In the genomic region with DNA sequence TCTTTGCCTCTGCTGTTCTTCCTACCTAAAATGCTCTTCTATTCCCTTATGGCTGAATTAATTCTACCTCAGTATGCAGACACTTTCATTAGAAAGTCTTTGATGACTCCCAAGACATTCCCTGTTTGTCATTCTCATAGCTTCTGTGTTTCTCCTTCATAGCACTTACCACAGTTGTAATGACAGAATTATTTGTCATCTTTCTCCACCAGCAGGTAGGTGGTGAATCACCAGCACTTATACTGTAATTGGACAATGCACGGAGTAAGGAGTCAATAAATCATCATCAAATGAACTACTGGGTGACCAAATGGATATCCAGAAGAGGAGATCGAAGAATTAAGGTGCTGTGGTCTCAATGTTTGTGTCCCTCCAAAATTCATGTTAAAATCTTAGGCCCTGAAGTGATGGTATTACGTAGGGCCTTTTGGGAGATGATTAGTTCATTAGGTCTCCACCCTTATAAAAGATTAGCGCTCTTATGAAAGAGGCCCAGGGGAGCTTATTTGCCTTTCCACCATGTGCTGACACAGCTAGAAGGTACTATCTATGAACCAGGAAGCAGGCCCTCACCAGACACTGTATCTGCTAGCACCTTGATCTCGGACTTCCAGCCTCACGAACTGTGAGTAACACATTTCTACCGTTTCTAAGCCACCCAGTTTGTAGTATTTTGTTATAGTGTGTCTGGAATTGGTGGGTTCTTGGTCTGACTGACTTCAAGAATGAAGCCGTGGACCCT, we compare ENCODE assay signal across 2 cellular contexts.
TF ChIP-seq lines count a peak whose summit lies in the region.

No MANE protein-coding gene starts in this region.

TF ChIP-seq in K562, 482 proteins besides CTCF, POLR2A, EP300 and RAD21:
- 0 out of 2 replicates have a peak, but pooled peaks have one; percentile 24 for TF ChIP-seq FOSL1 (tag; conservative IDR thresholded peaks at IDR 0.05)
- TF ChIP-seq, protein P1, sequence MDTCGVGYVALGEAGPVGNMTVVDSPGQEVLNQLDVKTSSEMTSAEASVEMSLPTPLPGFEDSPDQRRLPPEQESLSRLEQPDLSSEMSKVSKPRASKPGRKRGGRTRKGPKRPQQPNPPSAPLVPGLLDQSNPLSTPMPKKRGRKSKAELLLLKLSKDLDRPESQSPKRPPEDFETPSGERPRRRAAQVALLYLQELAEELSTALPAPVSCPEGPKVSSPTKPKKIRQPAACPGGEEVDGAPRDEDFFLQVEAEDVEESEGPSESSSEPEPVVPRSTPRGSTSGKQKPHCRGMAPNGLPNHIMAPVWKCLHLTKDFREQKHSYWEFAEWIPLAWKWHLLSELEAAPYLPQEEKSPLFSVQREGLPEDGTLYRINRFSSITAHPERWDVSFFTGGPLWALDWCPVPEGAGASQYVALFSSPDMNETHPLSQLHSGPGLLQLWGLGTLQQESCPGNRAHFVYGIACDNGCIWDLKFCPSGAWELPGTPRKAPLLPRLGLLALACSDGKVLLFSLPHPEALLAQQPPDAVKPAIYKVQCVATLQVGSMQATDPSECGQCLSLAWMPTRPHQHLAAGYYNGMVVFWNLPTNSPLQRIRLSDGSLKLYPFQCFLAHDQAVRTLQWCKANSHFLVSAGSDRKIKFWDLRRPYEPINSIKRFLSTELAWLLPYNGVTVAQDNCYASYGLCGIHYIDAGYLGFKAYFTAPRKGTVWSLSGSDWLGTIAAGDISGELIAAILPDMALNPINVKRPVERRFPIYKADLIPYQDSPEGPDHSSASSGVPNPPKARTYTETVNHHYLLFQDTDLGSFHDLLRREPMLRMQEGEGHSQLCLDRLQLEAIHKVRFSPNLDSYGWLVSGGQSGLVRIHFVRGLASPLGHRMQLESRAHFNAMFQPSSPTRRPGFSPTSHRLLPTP (IDR thresholded peaks at IDR 0.05; ENCODE audit: borderline replicate concordance, extremely low read depth, insufficient read length) = no peak
- TF ChIP-seq MEIS2 (IDR thresholded peaks at IDR 0.05; ENCODE audit: partially characterized antibody) = peak; percentile 28
- TF ChIP-seq ZNF592 (IDR thresholded peaks at IDR 0.05) = 0 out of 2 replicates have a peak, but pooled peaks have one; percentile 34
- TF ChIP-seq C11orf30 (IDR thresholded peaks at IDR 0.05; ENCODE audit: low read depth) = 0 out of 2 replicates have a peak, but pooled peaks have one; percentile 7
- TF ChIP-seq CBFA2T3 (IDR thresholded peaks at IDR 0.05) = peak; percentile 33; the same call in 1 of the 2 replicates

TF ChIP-seq in WTC11, 78 proteins besides CTCF, POLR2A, EP300 and RAD21:
- no peak for TF ChIP-seq NR3C1 (CRISPR knock-in tag; conservative IDR thresholded peaks at IDR 0.05; ENCODE audit: low read depth)
- TF ChIP-seq AFF4 (CRISPR knock-in tag; IDR thresholded peaks at IDR 0.05; ENCODE audit: borderline replicate concordance) = no peak
- TF ChIP-seq, protein P2, sequence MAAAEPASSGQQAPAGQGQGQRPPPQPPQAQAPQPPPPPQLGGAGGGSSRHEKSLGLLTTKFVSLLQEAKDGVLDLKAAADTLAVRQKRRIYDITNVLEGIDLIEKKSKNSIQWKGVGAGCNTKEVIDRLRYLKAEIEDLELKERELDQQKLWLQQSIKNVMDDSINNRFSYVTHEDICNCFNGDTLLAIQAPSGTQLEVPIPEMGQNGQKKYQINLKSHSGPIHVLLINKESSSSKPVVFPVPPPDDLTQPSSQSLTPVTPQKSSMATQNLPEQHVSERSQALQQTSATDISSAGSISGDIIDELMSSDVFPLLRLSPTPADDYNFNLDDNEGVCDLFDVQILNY (CRISPR knock-in tag; IDR thresholded peaks at IDR 0.05) = no peak
- TF ChIP-seq JAZF1 (CRISPR knock-in tag; IDR thresholded peaks at IDR 0.05) = no peak
- no peak for TF ChIP-seq HMGXB4 (CRISPR knock-in tag; IDR thresholded peaks at IDR 0.05)
- TF ChIP-seq JUN (CRISPR knock-in tag; IDR thresholded peaks at IDR 0.05) = no peak
- no peak for TF ChIP-seq MYBL2 (CRISPR knock-in tag; IDR thresholded peaks at IDR 0.05)
- no peak for TF ChIP-seq GABPB1 (CRISPR knock-in tag; IDR thresholded peaks at IDR 0.05)
- no peak for TF ChIP-seq ARID4B (CRISPR knock-in tag; IDR thresholded peaks at IDR 0.05; ENCODE audit: borderline replicate concordance)
- TF ChIP-seq E2F1 (CRISPR knock-in tag; IDR thresholded peaks at IDR 0.05) = no peak
- TF ChIP-seq, protein P3, sequence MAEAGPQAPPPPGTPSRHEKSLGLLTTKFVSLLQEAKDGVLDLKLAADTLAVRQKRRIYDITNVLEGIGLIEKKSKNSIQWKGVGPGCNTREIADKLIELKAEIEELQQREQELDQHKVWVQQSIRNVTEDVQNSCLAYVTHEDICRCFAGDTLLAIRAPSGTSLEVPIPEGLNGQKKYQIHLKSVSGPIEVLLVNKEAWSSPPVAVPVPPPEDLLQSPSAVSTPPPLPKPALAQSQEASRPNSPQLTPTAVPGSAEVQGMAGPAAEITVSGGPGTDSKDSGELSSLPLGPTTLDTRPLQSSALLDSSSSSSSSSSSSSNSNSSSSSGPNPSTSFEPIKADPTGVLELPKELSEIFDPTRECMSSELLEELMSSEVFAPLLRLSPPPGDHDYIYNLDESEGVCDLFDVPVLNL (CRISPR knock-in tag; IDR thresholded peaks at IDR 0.05; ENCODE audit: borderline replicate concordance, low read depth) = no peak
- no peak for TF ChIP-seq OVOL2 (CRISPR knock-in tag; IDR thresholded peaks at IDR 0.05; ENCODE audit: borderline replicate concordance)
- no peak for TF ChIP-seq RELA (CRISPR knock-in tag; IDR thresholded peaks at IDR 0.05; ENCODE audit: borderline replicate concordance)
- TF ChIP-seq FOXP1 (CRISPR knock-in tag; IDR thresholded peaks at IDR 0.05; ENCODE audit: borderline replicate concordance) = no peak
- no peak for TF ChIP-seq ERG (CRISPR knock-in tag; IDR thresholded peaks at IDR 0.05)
- TF ChIP-seq, protein P4, sequence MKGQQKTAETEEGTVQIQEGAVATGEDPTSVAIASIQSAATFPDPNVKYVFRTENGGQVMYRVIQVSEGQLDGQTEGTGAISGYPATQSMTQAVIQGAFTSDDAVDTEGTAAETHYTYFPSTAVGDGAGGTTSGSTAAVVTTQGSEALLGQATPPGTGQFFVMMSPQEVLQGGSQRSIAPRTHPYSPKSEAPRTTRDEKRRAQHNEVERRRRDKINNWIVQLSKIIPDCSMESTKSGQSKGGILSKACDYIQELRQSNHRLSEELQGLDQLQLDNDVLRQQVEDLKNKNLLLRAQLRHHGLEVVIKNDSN (CRISPR knock-in tag; IDR thresholded peaks at IDR 0.05) = no peak
- no peak for TF ChIP-seq ZNF317 (CRISPR knock-in tag; IDR thresholded peaks at IDR 0.05; ENCODE audit: borderline replicate concordance, low read depth)
- no peak for TF ChIP-seq ATF1 (CRISPR knock-in tag; IDR thresholded peaks at IDR 0.05)
- TF ChIP-seq IRF1 (CRISPR knock-in tag; IDR thresholded peaks at IDR 0.05) = no peak
